In genomic region chr19:4972509-4973230, GRCh38 we compare ENCODE assay signal across 12 cellular contexts. TPM values are rescaled to one million over a fixed set of nuclear protein-coding genes. Genes with fewer than 3 reads are reported as not detected.
DNase-seq lines count a peak whose midpoint lies in the region; ATAC-seq and TF ChIP-seq lines count a peak whose summit lies in the region.
"Had no signal": no experiment of that assay in that cellular context is flagged by ENCODE, and none has a peak within 500 bp of the region (broad histone marks: within the 10 kb centered on the region; RNA-seq: fewer than 3 reads in every experiment).

No MANE protein-coding gene starts in this region.

- 78% methylated on average over 12 of the region's 12 CpGs for WGBS in mesenchymal stem cell

- no peak overlapping the region for H3K4me2 ChIP-seq in mesenchymal stem cell (ENCODE audit: low read length, poor library complexity, severe bottlenecking)

- H2BK15ac ChIP-seq in mesenchymal stem cell (ENCODE audit: low read depth, poor library complexity, severe bottlenecking): no peak overlapping the region

- H3K27ac ChIP-seq in C4-2B: peak overlapping the region; percentile 87
- peak overlapping the region; percentile 11 for H3K27ac ChIP-seq in mesenchymal stem cell (ENCODE audit: low read length, poor library complexity, severe bottlenecking)
- H3K27ac ChIP-seq in coronary artery: no peak overlapping the region
- H3K27ac ChIP-seq: thoracic aorta had no signal

- TF ChIP-seq CTCF in C4-2B (conservative IDR thresholded peaks at IDR 0.05) (no peak), cardiac fibroblast (IDR thresholded peaks at IDR 0.05; ENCODE audit: low read depth, low read length) (no peak), coronary artery (IDR thresholded peaks at IDR 0.05) (no peak)

- H3K4me1 ChIP-seq in mesenchymal stem cell (ENCODE audit: control insufficient read depth, insufficient read depth, low read depth, low read length): peaks cover 44% of the 10 kb centered on the region

- H3K9me3 Mint-ChIP-seq in IgD-negative memory B cell: no peaks in the 10 kb centered on the region

- H3K79me1 ChIP-seq in mesenchymal stem cell (replicated peaks; ENCODE audit: low read length, poor library complexity, severe bottlenecking): peaks cover 2% of the 10 kb centered on the region

- H4K8ac ChIP-seq in mesenchymal stem cell (ENCODE audit: low read length): peak overlapping the region; percentile 33

- H3K27ac Mint-ChIP-seq in IgD-negative memory B cell: peak overlapping the region; percentile 54 to 96 (median 85)

- H3K14ac ChIP-seq in mesenchymal stem cell (ENCODE audit: low read length in 2 of 2): no peak overlapping the region

- peaks cover 33 to 44% (median 37%) of the 10 kb centered on the region in 3 donors for H3K4me1 Mint-ChIP-seq in IgD-negative memory B cell

- H2AFZ ChIP-seq in mesenchymal stem cell (ENCODE audit: low read depth, low read length): no peak overlapping the region

- H3K27me3 Mint-ChIP-seq in IgD-negative memory B cell: peaks cover 4% of the 10 kb centered on the region

- H3K23ac ChIP-seq in mesenchymal stem cell (ENCODE audit: low read length in 2 of 2): peak overlapping the region in 1 of 2 experiments; percentile 83

- peak overlapping the region; percentile 1 to 28 for H3K18ac ChIP-seq in mesenchymal stem cell (ENCODE audit: low read depth in 1 of 2, low read length in 2 of 2)

- H2BK120ac ChIP-seq in mesenchymal stem cell (ENCODE audit: low read depth, low read length): no peak overlapping the region

- H3K4me3 ChIP-seq in cardiac fibroblast (replicated peaks in 1 of 2; ENCODE audit: low read depth in 2 of 2, low read length in 2 of 2) (no peak overlapping the region), mesenchymal stem cell (ENCODE audit: insufficient read depth in 1 of 2, low read depth in 1 of 2, low read length in 2 of 2) (peak overlapping the region in 1 of 2 experiments; percentile 27), coronary artery (no peak overlapping the region)
- H3K4me3 ChIP-seq: mucosa of descending colon, thoracic aorta had no signal

- no peaks in the 10 kb centered on the region for H3K9me3 ChIP-seq in mesenchymal stem cell (ENCODE audit: control insufficient read depth, low read length)
- H3K9me3 ChIP-seq: mucosa of descending colon, thoracic aorta had no signal

- H3K27me3 ChIP-seq in mesenchymal stem cell (ENCODE audit: control insufficient read depth in 1 of 2, insufficient read depth in 1 of 2, low read length in 2 of 2): no peaks in the 10 kb centered on the region

- DNase-seq in cardiac fibroblast (ENCODE audit: low read depth in 2 of 2) (peak; percentile 45 to 64), mesenchymal stem cell (peak; percentile 78), NCI-H1417 treated with DMSO at 0.1 percent for 48 hours (lab: John Stamatoyannopoulos, UW) (no peak), left colon (no peak), coronary artery (ENCODE audit: low spot score) (no peak)
- DNase-seq in stimulated activated CD8-positive, alpha-beta memory T cell treated with anti-CD3 and anti-CD28 coated beads, Interleukin-4, amount 100 ng/mL, for 48 hours: no peak
- DNase-seq: NCI-H510A; stimulated activated CD4-positive, alpha-beta T cell treated with anti-CD3 and anti-CD28 coated beads, Interleukin-2, amount 100 ng/mL, for 24 hours had no signal

- ATAC-seq in left colon: no peak
- ATAC-seq: mucosa of descending colon had no signal

- H2AK5ac ChIP-seq in mesenchymal stem cell (ENCODE audit: low read length, severe bottlenecking): peak overlapping the region; percentile 11

- peaks cover 11% of the 10 kb centered on the region for H3K36me3 Mint-ChIP-seq in IgD-negative memory B cell

- H2BK12ac ChIP-seq in mesenchymal stem cell (ENCODE audit: low read length in 2 of 2): peak overlapping the region in 1 of 2 experiments; percentile 59

- H3K4me3 Mint-ChIP-seq in IgD-negative memory B cell: peak overlapping the region in 1 of 4 donors; percentile 52

- intact Hi-C loops in left colon (cut with DNase I, micrococcal nuclease): no loop called here

- H4K91ac ChIP-seq in mesenchymal stem cell (ENCODE audit: low read length): no peak overlapping the region

- H2BK5ac ChIP-seq in mesenchymal stem cell (ENCODE audit: low read depth, low read length, poor library complexity, severe bottlenecking): no peak overlapping the region

- H3K4ac ChIP-seq in mesenchymal stem cell (ENCODE audit: low read depth in 1 of 2, low read length in 2 of 2): peak overlapping the region; percentile 0 to 53

- peaks cover 0 to 11% of the 10 kb centered on the region in 2 experiments for H3K36me3 ChIP-seq in mesenchymal stem cell (ENCODE audit: control insufficient read depth in 1 of 2, insufficient read depth in 2 of 2, low read depth in 1 of 2, low read length in 2 of 2)
- H3K36me3 ChIP-seq: thoracic aorta had no signal

- peak overlapping the region; percentile 51 for H3K9ac ChIP-seq in mesenchymal stem cell (ENCODE audit: low read length)

RNA-seq across cellular contexts. Expression of gene KDM4B, which starts 3.8 kb away (rescaled TPM):
- 78.2 TPM for polyA plus RNA-seq in IgD-negative memory B cell
- polyA plus RNA-seq in mesenchymal stem cell (2013, experiment 1 of 2): 13.3 TPM
- polyA plus RNA-seq in mesenchymal stem cell (2013, experiment 2 of 2): 11.9 TPM
- 10 to 100 TPM; 43.9 to 46.2 TPM for total RNA-seq in left colon

Comparison
In these comparisons a context has a peak if more than half of its experiments do, and no peak if none do; other contexts are left out.
1. H3K27ac ChIP-seq: peak in C4-2B (single experiment) and mesenchymal stem cell (single experiment); none in coronary artery (0 of 2).
2. DNase-seq: peak in cardiac fibroblast (2 of 2) and mesenchymal stem cell (single experiment); none in NCI-H1417 treated with DMSO at 0.1 percent for 48 hours (single experiment), left colon (0 of 2), stimulated activated CD8-positive, alpha-beta memory T cell treated with anti-CD3 and anti-CD28 coated beads, Interleukin-4, amount 100 ng/mL, for 48 hours (single experiment) and coronary artery (single experiment).